ENCODE assay signal across 1 cellular context in the genomic region with DNA sequence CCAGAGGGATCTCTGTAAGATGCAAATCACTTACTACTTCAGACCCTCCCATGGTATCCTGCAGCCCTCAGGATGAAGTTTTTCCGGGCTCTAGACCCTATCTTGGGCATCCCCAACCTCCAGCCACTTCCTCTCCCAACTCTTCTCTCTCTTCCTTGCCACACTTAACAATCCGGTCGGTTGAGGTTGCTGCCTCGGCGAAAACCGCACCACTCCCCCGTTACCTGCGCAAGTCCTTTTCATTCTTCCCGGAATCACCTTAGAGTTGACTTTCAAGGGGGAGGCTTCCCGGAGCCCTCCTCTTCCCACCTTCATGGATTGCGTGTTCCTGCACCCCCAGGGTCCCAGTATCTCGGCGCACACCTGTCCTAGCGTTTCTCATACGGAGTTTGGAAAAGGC.
TF ChIP-seq lines count a peak whose summit lies in the region.

No MANE protein-coding gene starts in this region.

TF ChIP-seq in H1, 55 proteins besides CTCF, POLR2A, EP300 and RAD21:
- TF ChIP-seq, protein P1, sequence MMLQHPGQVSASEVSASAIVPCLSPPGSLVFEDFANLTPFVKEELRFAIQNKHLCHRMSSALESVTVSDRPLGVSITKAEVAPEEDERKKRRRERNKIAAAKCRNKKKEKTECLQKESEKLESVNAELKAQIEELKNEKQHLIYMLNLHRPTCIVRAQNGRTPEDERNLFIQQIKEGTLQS (IDR thresholded peaks at IDR 0.05; ENCODE audit: insufficient read depth, low read depth, low read length) = no peak
- TF ChIP-seq TBP (IDR thresholded peaks at IDR 0.05; ENCODE audit: low read depth, low read length) (no peak), NRF1 (IDR thresholded peaks at IDR 0.05; ENCODE audit: low read depth, low read length) (no peak), CHD2 (IDR thresholded peaks at IDR 0.05; ENCODE audit: low read length) (no peak), CBX5 (IDR thresholded peaks at IDR 0.05; ENCODE audit: low read depth, low read length) (no peak), KDM5A (IDR thresholded peaks at IDR 0.05; ENCODE audit: low read length) (no peak), MAFK (IDR thresholded peaks at IDR 0.05; ENCODE audit: low read depth, low read length) (no peak)
